Comparison of ENCODE assay signal across 14 cellular contexts in genomic region chr22:35411112-35411511, GRCh38. TPM values are rescaled to one million over a fixed set of nuclear protein-coding genes. Genes with fewer than 3 reads are reported as not detected.
DNase-seq lines count a peak whose midpoint lies in the region; ATAC-seq, FAIRE-seq and TF ChIP-seq lines count a peak whose summit lies in the region.
"Had no signal": no experiment of that assay in that cellular context is flagged by ENCODE, and none has a peak within 500 bp of the region (broad histone marks: within the 10 kb centered on the region; RNA-seq: fewer than 3 reads in every experiment).

No MANE protein-coding gene starts in this region.

- H4K20me1 ChIP-seq in astrocyte (ENCODE audit: insufficient read depth, low read length): no peaks in the 10 kb centered on the region

- H3K9me3 Mint-ChIP-seq in activated T-cell treated with anti-CD3 and anti-CD28 coated beads, Interleukin-2, amount 50 U/mL, for 72 hours: no peaks in the 10 kb centered on the region
- H3K9me3 Mint-ChIP-seq in astrocyte (ENCODE audit: unreplicated experiment) (peaks cover 1% of the 10 kb centered on the region), progenitor cell of endocrine pancreas (ENCODE audit: low read depth) (no peaks in the 10 kb centered on the region)
- H3K9me3 Mint-ChIP-seq: naive thymus-derived CD4-positive, alpha-beta T cell had no signal

- TF ChIP-seq POLR2A in gastrocnemius medialis (IDR thresholded peaks at IDR 0.05): no peak

- H3K4me3 ChIP-seq in astrocyte (ENCODE audit: insufficient read depth, low read depth, low read length): no peak overlapping the region
- no peak overlapping the region for H3K4me3 ChIP-seq in gastrocnemius medialis
- no peak overlapping the region for H3K4me3 ChIP-seq in SJCRH30

- no peak for ATAC-seq in activated T-cell treated with anti-CD3 and anti-CD28 coated beads, Interleukin-2, amount 50 U/mL, for 72 hours (replicated peaks in 1 of 2)
- ATAC-seq in HG02678 (IDR thresholded peaks at IDR 0.05; ENCODE audit: unreplicated experiment) (peak; percentile 33), gastrocnemius medialis (no peak)

- peaks cover 41% of the 10 kb centered on the region for H3K4me1 Mint-ChIP-seq in activated T-cell treated with anti-CD3 and anti-CD28 coated beads, Interleukin-2, amount 50 U/mL, for 72 hours (ENCODE audit: low read depth)
- H3K4me1 Mint-ChIP-seq in astrocyte (ENCODE audit: low read depth, unreplicated experiment): no peaks in the 10 kb centered on the region
- no peaks in the 10 kb centered on the region for H3K4me1 Mint-ChIP-seq in progenitor cell of endocrine pancreas (ENCODE audit: low read depth)

- intact Hi-C loops in gastrocnemius medialis (cut with DNase I; ENCODE audit: low total_unique reads): no loop called here

- peaks cover 24 to 51% of the 10 kb centered on the region in 2 donors for H3K36me3 Mint-ChIP-seq in activated T-cell treated with anti-CD3 and anti-CD28 coated beads, Interleukin-2, amount 50 U/mL, for 72 hours (ENCODE audit: insufficient read depth in 2 of 2)
- H3K36me3 Mint-ChIP-seq in astrocyte (ENCODE audit: low read depth, unreplicated experiment) (peaks cover 13% of the 10 kb centered on the region), progenitor cell of endocrine pancreas (ENCODE audit: insufficient read depth) (peaks cover 23% of the 10 kb centered on the region)

- H3K27me3 Mint-ChIP-seq in activated T-cell treated with anti-CD3 and anti-CD28 coated beads, Interleukin-2, amount 50 U/mL, for 72 hours (ENCODE audit: low read depth): no peaks in the 10 kb centered on the region
- peaks cover 4% of the 10 kb centered on the region for H3K27me3 Mint-ChIP-seq in astrocyte (ENCODE audit: low read depth, unreplicated experiment)
- H3K27me3 Mint-ChIP-seq in progenitor cell of endocrine pancreas: no peaks in the 10 kb centered on the region
- H3K27me3 Mint-ChIP-seq: naive thymus-derived CD4-positive, alpha-beta T cell had no signal

- H3K9ac ChIP-seq in astrocyte (ENCODE audit: low read length): no peak overlapping the region

- DNase-seq in activated T-cell treated with anti-CD3 and anti-CD28 coated beads, Interleukin-2, amount 50 U/mL, for 72 hours: no peak
- DNase-seq in activated T-cell treated with anti-CD3 and anti-CD28 coated beads for 4 hours: no peak
- DNase-seq in astrocyte (ENCODE audit: low read depth): no peak
- DNase-seq in progenitor cell of endocrine pancreas (ENCODE audit: low spot score, unreplicated experiment): no peak
- DNase-seq in HCEC 1CT: no peak
- no peak for DNase-seq in gastrocnemius medialis
- no peak for DNase-seq in SJCRH30
- DNase-seq: amniotic stem cell; MM.1S; naive thymus-derived CD4-positive, alpha-beta T cell; NCI-H82 had no signal

- H3K4me1 ChIP-seq in astrocyte (ENCODE audit: insufficient read depth, low read length) (no peaks in the 10 kb centered on the region), gastrocnemius medialis (no peaks in the 10 kb centered on the region), SJCRH30 (peaks cover 9% of the 10 kb centered on the region)

- H2AFZ ChIP-seq in astrocyte (ENCODE audit: low read depth, low read length): no peak overlapping the region

- no peaks in the 10 kb centered on the region for H3K79me2 ChIP-seq in astrocyte (ENCODE audit: insufficient read depth, low read length)

- H3K36me3 ChIP-seq in astrocyte (ENCODE audit: insufficient read depth, low read length) (peaks cover 14% of the 10 kb centered on the region), gastrocnemius medialis (peaks cover 0 to 79% of the 10 kb centered on the region in 2 donors), SJCRH30 (peaks cover 65% of the 10 kb centered on the region)

- H3K27ac Mint-ChIP-seq in activated T-cell treated with anti-CD3 and anti-CD28 coated beads, Interleukin-2, amount 50 U/mL, for 72 hours: peak overlapping the region; percentile 31
- H3K27ac Mint-ChIP-seq in astrocyte (ENCODE audit: unreplicated experiment) (peak overlapping the region; percentile 81), progenitor cell of endocrine pancreas (peak overlapping the region; percentile 81)

- H3K4me2 ChIP-seq in astrocyte (ENCODE audit: low read length): no peak overlapping the region

- H3K27ac ChIP-seq in astrocyte (ENCODE audit: low read depth, low read length): no peak overlapping the region
- no peak overlapping the region for H3K27ac ChIP-seq in gastrocnemius medialis
- H3K27ac ChIP-seq in SJCRH30: no peak overlapping the region
- H3K27ac ChIP-seq: VCaP had no signal

- H3K27me3 ChIP-seq in astrocyte (ENCODE audit: insufficient read depth, low read length) (no peaks in the 10 kb centered on the region), gastrocnemius medialis (no peaks in the 10 kb centered on the region), SJCRH30 (no peaks in the 10 kb centered on the region)

- no peaks in the 10 kb centered on the region for H3K9me3 ChIP-seq in astrocyte (ENCODE audit: insufficient read depth, low read depth, low read length)
- H3K9me3 ChIP-seq in gastrocnemius medialis: no peaks in the 10 kb centered on the region
- no peaks in the 10 kb centered on the region for H3K9me3 ChIP-seq in SJCRH30 (replicated peaks)

- H3K4me3 Mint-ChIP-seq in activated T-cell treated with anti-CD3 and anti-CD28 coated beads, Interleukin-2, amount 50 U/mL, for 72 hours: no peak overlapping the region
- no peak overlapping the region for H3K4me3 Mint-ChIP-seq in astrocyte (ENCODE audit: unreplicated experiment)
- no peak overlapping the region for H3K4me3 Mint-ChIP-seq in progenitor cell of endocrine pancreas (ENCODE audit: low read depth)
- H3K4me3 Mint-ChIP-seq: naive thymus-derived CD4-positive, alpha-beta T cell had no signal

- no peak for TF ChIP-seq CTCF in astrocyte (IDR thresholded peaks at IDR 0.05; ENCODE audit: insufficient read depth, low read depth, low read length)
- no peak for TF ChIP-seq CTCF in progenitor cell of endocrine pancreas (IDR thresholded peaks at IDR 0.05; ENCODE audit: unreplicated experiment)
- TF ChIP-seq CTCF in gastrocnemius medialis (IDR thresholded peaks at IDR 0.05 in 4 of 5, conservative IDR thresholded peaks at IDR 0.05 in 1 of 5): no peak

- FAIRE-seq in astrocyte (lab: Jason Lieb, UNC): no peak
- FAIRE-seq: endothelial cell of umbilical vein had no signal

- in situ Hi-C loops in gastrocnemius medialis (cut with MboI; ENCODE audit: low sequenced_read_pairs in 4 of 4): no loop called here

RNA-seq across cellular contexts. Expression of gene MCM5, which starts 11.2 kb away (rescaled TPM):
- 100 to 1,000 TPM; 290 to 370 TPM for total RNA-seq in activated T-cell treated with anti-CD3 and anti-CD28 coated beads, Interleukin-2, amount 50 U/mL, for 72 hours
- total RNA-seq in astrocyte (12.6 and 12.8 TPM in 2 replicates), progenitor cell of endocrine pancreas (84.8 and 92.8 TPM in 2 replicates), gastrocnemius medialis (10 to 100 TPM in 3 of 4 donors, 1 to 10 TPM in 1; 7.1 to 19.3 (median 14.9) TPM)
- 106 and 109 TPM in 2 replicates for total RNA-seq in SJCRH30 (2014; rRNA removed; shearing (Covaris generic))

RNA-seq across cellular contexts. Expression of gene HMOX1, which starts 30.2 kb away (rescaled TPM):
- total RNA-seq in activated T-cell treated with anti-CD3 and anti-CD28 coated beads, Interleukin-2, amount 50 U/mL, for 72 hours: under 1 TPM; 0.34 to 0.76 TPM
- total RNA-seq in astrocyte (14.0 and 17.0 TPM in 2 replicates), progenitor cell of endocrine pancreas (4.3 and 6.4 TPM in 2 replicates), gastrocnemius medialis (100 to 1,000 TPM in 1 of 4 donors, 10 to 100 TPM in 3; 11.4 to 131 (median 22.2) TPM)
- total RNA-seq in SJCRH30 (2014; rRNA removed; shearing (Covaris generic)): 4.6 and 5.1 TPM in 2 replicates

Comparison
In these comparisons a context has a peak if more than half of its experiments do, and no peak if none do; other contexts are left out.
1. H3K27ac Mint-ChIP-seq: peak in every context shown above with its lines; median percentile 81 in astrocyte; 81 in progenitor cell of endocrine pancreas; 31 in activated T-cell treated with anti-CD3 and anti-CD28 coated beads, Interleukin-2, amount 50 U/mL, for 72 hours.